ENCODE assay signal across 33 cellular contexts in the genomic region with DNA sequence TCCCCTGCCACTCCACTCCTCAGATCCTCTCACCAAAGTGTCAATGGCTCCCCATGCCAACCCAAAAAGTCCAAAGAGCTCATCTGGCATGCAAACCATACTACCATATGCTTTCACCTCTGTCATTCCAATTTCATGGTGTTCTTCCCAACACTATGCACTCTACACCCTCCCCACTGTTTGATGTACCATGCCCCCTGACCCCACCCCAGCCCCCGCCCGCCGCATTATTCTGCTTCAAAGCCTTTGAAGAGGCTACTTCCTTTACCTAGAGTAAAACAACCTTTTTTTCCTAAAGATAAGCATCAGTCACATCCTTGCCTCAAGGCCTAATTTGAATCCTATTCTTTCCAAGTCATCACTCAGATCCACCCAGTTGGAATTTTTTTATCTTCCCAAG.
"Had no signal": no experiment of that assay in that cellular context is flagged by ENCODE, and none has a peak within 500 bp of the region (broad histone marks: within the 10 kb centered on the region; RNA-seq: fewer than 3 reads in every experiment).

No MANE protein-coding gene starts in this region.

- H3K4me1 ChIP-seq: foreskin keratinocyte, gastrocnemius medialis had no signal

- H3K9me3 Mint-ChIP-seq: dendritic cell treated with granulocyte-macrophage colony-stimulating factor and Interleukin-4, amounts not matched to agents 40 ng/mL and 50 ng/mL, for 4 days; T-helper 2 cell treated with Interferon-gamma antibody and Interleukin-4, amounts not matched to agents 5 μg/mL and 100 μg/mL, for 36 hours had no signal

- H3K36me3 Mint-ChIP-seq: activated naive CD8-positive, alpha-beta T cell had no signal

- H3K27ac Mint-ChIP-seq: activated B cell treated with CpG ODN at 0.5 μM for 24 hours; activated CD8-positive, alpha-beta T cell treated with anti-CD3 and anti-CD28 coated beads for 36 hours; activated naive CD8-positive, alpha-beta T cell; activated T-helper 17 cell treated with anti-CD3 and anti-CD28 coated beads, Interleukin-2, amount 50 U/mL, for 72 hours; dendritic cell treated with granulocyte-macrophage colony-stimulating factor and Interleukin-4, amounts not matched to agents 40 ng/mL and 50 ng/mL, for 4 days; effector memory CD8-positive, alpha-beta T cell; T-helper 17 cell; T-helper 2 cell treated with Interferon-gamma antibody and Interleukin-4, amounts not matched to agents 5 μg/mL and 100 μg/mL, for 36 hours had no signal

- H3K27ac ChIP-seq: brain microvascular endothelial cell, coronary artery, dorsolateral prefrontal cortex, esophagus muscularis mucosa, foreskin keratinocyte, gastrocnemius medialis, WERI-Rb-1 had no signal

- H3K9me3 ChIP-seq: gastrocnemius medialis had no signal

- H3K27me3 Mint-ChIP-seq: central memory CD8-positive, alpha-beta T cell; effector memory CD8-positive, alpha-beta T cell; T-helper 17 cell had no signal

- H3K4me3 Mint-ChIP-seq: activated B cell treated with CpG ODN at 0.5 μM for 24 hours; activated CD8-positive, alpha-beta T cell treated with anti-CD3 and anti-CD28 coated beads for 36 hours; activated naive CD8-positive, alpha-beta T cell; activated T-cell treated with anti-CD3 and anti-CD28 coated beads, Interleukin-2, amount 50 U/mL, for 4 hours; activated T-helper 17 cell treated with anti-CD3 and anti-CD28 coated beads, Interleukin-2, amount 50 U/mL, for 72 hours; central memory CD8-positive, alpha-beta T cell; dendritic cell treated with granulocyte-macrophage colony-stimulating factor and Interleukin-4, amounts not matched to agents 40 ng/mL and 50 ng/mL, for 4 days; effector memory CD8-positive, alpha-beta T cell; T-helper 17 cell; T-helper 2 cell treated with Interferon-gamma antibody and Interleukin-4, amounts not matched to agents 5 μg/mL and 100 μg/mL, for 36 hours had no signal

- H3K27me3 ChIP-seq: brain microvascular endothelial cell, dorsolateral prefrontal cortex, esophagus muscularis mucosa, foreskin keratinocyte, gastrocnemius medialis had no signal

- ATAC-seq: activated CD4-positive, CD25-positive, alpha-beta regulatory T cell treated with anti-CD3 and anti-CD28 coated beads, Interleukin-2, amount 50 U/mL, for 24 hours; activated CD8-positive, alpha-beta T cell treated with anti-CD3 and anti-CD28 coated beads for 36 hours; activated T-cell treated with anti-CD3 and anti-CD28 coated beads, Interleukin-2, amount 50 U/mL, for 4 hours; activated T-helper 17 cell treated with anti-CD3 and anti-CD28 coated beads, Interleukin-2, amount 50 U/mL, for 72 hours; effector memory CD8-positive, alpha-beta T cell; foreskin keratinocyte; gastrocnemius medialis; T-helper 17 cell had no signal

- DNase-seq: activated B cell treated with CpG ODN at 0.5 μM for 24 hours; activated CD4-positive, alpha-beta T cell treated with anti-CD3 and anti-CD28 coated beads for 48 hours; activated CD4-positive, alpha-beta T cell treated with anti-CD3 and anti-CD28 coated beads, Interleukin-2, amount 50 U/mL, for 1 hour; activated CD4-positive, alpha-beta T cell treated with anti-CD3 and anti-CD28 coated beads, Interleukin-2, amount 50 U/mL, for 48 hours; activated CD8-positive, alpha-beta memory T cell treated with anti-CD3 and anti-CD28 coated beads for 24 hours; activated CD8-positive, alpha-beta T cell treated with anti-CD3 and anti-CD28 coated beads for 36 hours; activated effector memory CD4-positive, alpha-beta T cell treated with Interleukin-2 at 50 U/mL for 16 hours; activated gamma-delta T cell treated with Interleukin-2 at 50 U/mL for 16 hours; activated naive CD4-positive, alpha-beta T cell treated with anti-CD3 and anti-CD28 coated beads, Interleukin-2, amount 50 U/mL, for 16 hours; activated naive CD4-positive, alpha-beta T cell treated with Interleukin-2 at 50 U/mL for 16 hours; activated T-cell treated with anti-CD3 and anti-CD28 coated beads, Interleukin-2, amount 50 U/mL, for 4 hours; amniotic stem cell; anterior cingulate cortex; brain microvascular endothelial cell; dorsolateral prefrontal cortex; effector CD4-positive, alpha-beta T cell; effector memory CD8-positive, alpha-beta T cell; erythroblast; foreskin keratinocyte; gastrocnemius medialis; SW 1271; T-helper 1 cell; T-helper 17 cell; T1000; WERI-Rb-1 had no signal

- H3K4me1 Mint-ChIP-seq: activated B cell treated with CpG ODN at 0.5 μM for 24 hours; activated T-helper 17 cell treated with anti-CD3 and anti-CD28 coated beads, Interleukin-2, amount 50 U/mL, for 72 hours; central memory CD8-positive, alpha-beta T cell; T-helper 17 cell had no signal
